27 cellular contexts compared by ENCODE assay signal in the genomic region with DNA sequence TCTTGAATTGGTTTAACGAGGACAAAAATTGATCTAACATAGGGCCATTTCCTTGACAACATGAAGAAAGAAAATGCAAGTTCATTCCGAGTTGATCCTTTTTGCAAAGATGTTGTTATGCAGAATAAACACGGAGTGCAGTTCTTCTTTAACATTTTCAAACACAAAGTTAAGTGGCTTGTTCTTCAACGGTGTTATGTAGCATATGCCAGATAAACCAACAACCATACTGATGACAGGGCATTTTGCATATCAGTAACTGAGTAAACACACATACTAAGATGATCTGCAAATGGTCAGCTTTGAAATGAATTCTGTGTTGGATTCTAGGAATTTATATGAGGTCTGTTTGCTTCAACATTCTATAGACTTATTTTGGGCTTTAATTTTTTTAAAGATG.
"Had no signal": no experiment of that assay in that cellular context is flagged by ENCODE, and none has a peak within 500 bp of the region (broad histone marks: within the 10 kb centered on the region; RNA-seq: fewer than 3 reads in every experiment).

No MANE protein-coding gene starts in this region.

- H3K4me3 ChIP-seq: adrenal gland, SJCRH30 had no signal

- H3K4me3 Mint-ChIP-seq: activated CD8-positive, alpha-beta T cell treated with anti-CD3 and anti-CD28 coated beads for 36 hours; activated naive CD4-positive, alpha-beta T cell treated with anti-CD3 and anti-CD28 coated beads, Interleukin-2, amount 10 ng/mL, durations not matched to agents 7 days and 5 days; activated naive CD8-positive, alpha-beta T cell treated with anti-CD3 and anti-CD28 coated beads, Interleukin-2, amount 10 ng/mL, durations not matched to agents 7 days and 5 days; activated T-cell treated with anti-CD3 and anti-CD28 coated beads, Interleukin-2, amount 50 U/mL, for 72 hours; T-helper 1 cell treated with Interleukin-12 subunit alpha and Interleukin-12 subunit beta and Interleukin-4 antibody, amounts not matched to agents 30 μg/mL and 1 μg/mL, for 36 hours had no signal

- H3K9me3 Mint-ChIP-seq: activated CD8-positive, alpha-beta T cell treated with anti-CD3 and anti-CD28 coated beads for 36 hours; activated naive CD4-positive, alpha-beta T cell treated with anti-CD3 and anti-CD28 coated beads, Interleukin-2, amount 10 ng/mL, durations not matched to agents 7 days and 5 days; activated naive CD8-positive, alpha-beta T cell treated with anti-CD3 and anti-CD28 coated beads, Interleukin-2, amount 10 ng/mL, durations not matched to agents 7 days and 5 days; activated T-cell treated with anti-CD3 and anti-CD28 coated beads, Interleukin-2, amount 50 U/mL, for 72 hours; activated T-helper 2 cell treated with anti-CD3 and anti-CD28 coated beads, Interferon-gamma antibody, Interleukin-2, Interleukin-4, amounts not matched to agents 10 μg/mL and 5 μg/mL and 100 μg/mL, durations not matched to agents 14 hours and 24 hours and 36 hours; T-helper 1 cell treated with Interleukin-12 subunit alpha and Interleukin-12 subunit beta and Interleukin-4 antibody, amounts not matched to agents 30 μg/mL and 1 μg/mL, for 36 hours had no signal

- H3K27ac ChIP-seq: SJCRH30, VCaP had no signal

- H3K36me3 Mint-ChIP-seq: activated naive CD4-positive, alpha-beta T cell treated with anti-CD3 and anti-CD28 coated beads, Interleukin-2, amount 10 ng/mL, durations not matched to agents 7 days and 5 days; activated naive CD8-positive, alpha-beta T cell treated with anti-CD3 and anti-CD28 coated beads, Interleukin-2, amount 10 ng/mL, durations not matched to agents 7 days and 5 days had no signal

- H3K9me3 ChIP-seq: adrenal gland, SJCRH30, SK-N-SH had no signal

- H3K27me3 Mint-ChIP-seq: activated naive CD4-positive, alpha-beta T cell treated with anti-CD3 and anti-CD28 coated beads, Interleukin-2, amount 10 ng/mL, durations not matched to agents 7 days and 5 days had no signal

- H3K4me1 ChIP-seq: adrenal gland, SJCRH30 had no signal

- DNase-seq: activated CD4-positive, alpha-beta T cell treated with anti-CD3 and anti-CD28 coated beads for 4 hours; activated CD8-positive, alpha-beta memory T cell treated with anti-CD3 and anti-CD28 coated beads, Interleukin-2, amount 50 U/mL, for 4 hours; activated CD8-positive, alpha-beta T cell treated with anti-CD3 and anti-CD28 coated beads for 36 hours; activated gamma-delta T cell treated with Interleukin-2 at 50 U/mL for 16 hours; activated naive CD4-positive, alpha-beta T cell treated with anti-CD3 and anti-CD28 coated beads, Interleukin-2, amount 10 ng/mL, durations not matched to agents 7 days and 5 days; activated naive CD8-positive, alpha-beta T cell treated with anti-CD3 and anti-CD28 coated beads, Interleukin-2, amount 10 ng/mL, durations not matched to agents 7 days and 5 days; activated T-cell treated with anti-CD3 and anti-CD28 coated beads, Interleukin-2, amount 50 U/mL, for 72 hours; adrenal gland; anterior cingulate cortex; caudate nucleus; Kasumi-1; NCI-H1105 treated with DMSO at 0.1 percent for 48 hours; NCI-H1436 treated with DMSO at 0.1 percent for 48 hours; NCI-H187 treated with DMSO at 0.1 percent for 48 hours; NCI-H2081 treated with DMSO at 0.1 percent for 48 hours; NCI-H446; NCI-H524 treated with DMSO at 0.1 percent for 48 hours; NCI-H82; RPMI8226; SJCRH30; SK-N-SH; SW 1271 had no signal

- ATAC-seq: activated CD8-positive, alpha-beta T cell treated with anti-CD3 and anti-CD28 coated beads for 36 hours; activated T-cell treated with anti-CD3 and anti-CD28 coated beads, Interleukin-2, amount 50 U/mL, for 72 hours; Panc1; Right ventricle myocardium inferior had no signal

- H3K4me1 Mint-ChIP-seq: activated naive CD4-positive, alpha-beta T cell treated with anti-CD3 and anti-CD28 coated beads, Interleukin-2, amount 10 ng/mL, durations not matched to agents 7 days and 5 days; activated naive CD8-positive, alpha-beta T cell treated with anti-CD3 and anti-CD28 coated beads, Interleukin-2, amount 10 ng/mL, durations not matched to agents 7 days and 5 days had no signal

- H3K36me3 ChIP-seq: adrenal gland, SJCRH30 had no signal

- H3K27me3 ChIP-seq: adrenal gland, SJCRH30 had no signal

- H3K9ac ChIP-seq: SK-N-SH had no signal

- H3K27ac Mint-ChIP-seq: activated CD8-positive, alpha-beta T cell treated with anti-CD3 and anti-CD28 coated beads for 36 hours; activated naive CD4-positive, alpha-beta T cell treated with anti-CD3 and anti-CD28 coated beads, Interleukin-2, amount 10 ng/mL, durations not matched to agents 7 days and 5 days; activated naive CD8-positive, alpha-beta T cell treated with anti-CD3 and anti-CD28 coated beads, Interleukin-2, amount 10 ng/mL, durations not matched to agents 7 days and 5 days; activated T-cell treated with anti-CD3 and anti-CD28 coated beads, Interleukin-2, amount 50 U/mL, for 72 hours; activated T-helper 2 cell treated with anti-CD3 and anti-CD28 coated beads, Interferon-gamma antibody, Interleukin-2, Interleukin-4, amounts not matched to agents 10 μg/mL and 5 μg/mL and 100 μg/mL, durations not matched to agents 14 hours and 24 hours and 36 hours; T-helper 1 cell treated with Interleukin-12 subunit alpha and Interleukin-12 subunit beta and Interleukin-4 antibody, amounts not matched to agents 30 μg/mL and 1 μg/mL, for 36 hours had no signal

- H3K4me2 ChIP-seq: SK-N-SH had no signal
